ENCODE assay signal across 8 cellular contexts in the genomic region with DNA sequence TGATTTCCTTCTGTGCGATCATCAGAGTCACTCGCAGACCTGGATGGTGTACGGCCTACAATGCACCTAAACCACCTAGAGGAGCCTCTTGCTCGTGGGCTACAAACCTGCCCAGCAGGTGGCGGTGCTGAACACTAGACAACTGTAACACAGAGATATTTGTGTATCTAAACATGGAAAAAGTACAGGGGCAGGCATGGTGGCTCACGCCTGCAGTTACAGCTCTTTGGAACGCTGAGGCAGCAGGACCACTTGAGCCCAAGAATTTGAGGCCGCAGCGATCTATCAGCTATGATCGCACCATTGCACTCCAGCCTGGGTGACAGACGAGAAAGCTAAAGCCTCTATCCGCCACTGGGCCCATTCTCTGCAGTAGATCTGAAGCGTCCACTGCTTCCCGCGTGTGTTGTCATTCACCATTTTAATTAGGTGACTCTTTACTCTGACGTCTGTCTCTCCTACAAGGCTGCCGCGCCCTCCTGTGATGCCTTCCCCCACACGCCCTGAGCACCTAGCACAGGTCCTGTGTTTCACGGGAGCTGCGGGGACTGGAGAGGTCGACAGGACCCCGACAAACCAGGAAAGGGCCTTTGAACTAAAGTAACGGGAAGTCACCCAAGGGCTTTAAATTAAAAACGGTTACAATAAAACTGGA. TPM values are rescaled to one million over a fixed set of nuclear protein-coding genes. Genes with fewer than 3 reads are reported as not detected.
A peak's percentile ranks its signal among the peaks of the same experiment; 100 is the strongest.
DNase-seq lines count a peak whose midpoint lies in the region; ATAC-seq and TF ChIP-seq lines count a peak whose summit lies in the region.

No MANE protein-coding gene starts in this region.

- H3K27ac ChIP-seq in OCI-LY1 (ENCODE audit: low read depth, low read length, poor library complexity, severe bottlenecking) = peak overlapping the region; percentile 38
- peak overlapping the region; percentile 19 for H3K27ac ChIP-seq in neuronal stem cell (replicated peaks; ENCODE audit: low read length)
- H3K27ac ChIP-seq in testis = peak overlapping the region; percentile 87 to 95

- H4K8ac ChIP-seq in neuronal stem cell (ENCODE audit: low read depth, low read length) = no peak overlapping the region

- no peak overlapping the region for H4K91ac ChIP-seq in neuronal stem cell (ENCODE audit: low read depth, low read length, poor library complexity)

- H3K18ac ChIP-seq in neuronal stem cell (ENCODE audit: low read length) = no peak overlapping the region

- H2BK12ac ChIP-seq in neuronal stem cell (ENCODE audit: low read length) = no peak overlapping the region

- DNase-seq in BJ (ENCODE audit: low read depth) = no peak
- DNase-seq in activated T-cell treated with anti-CD3 and anti-CD28 coated beads, Interleukin-2, amount 50 U/mL, for 48 hours = peak; percentile 90
- peak; percentile 52 for DNase-seq in fibroblast of the aortic adventitia (ENCODE audit: low read depth)
- peak; percentile 48 for DNase-seq in neuronal stem cell (ENCODE audit: low spot score)
- DNase-seq in testis = peak; percentile 93

- no peaks in the 10 kb centered on the region; the same call in 1 of the 2 replicates for H3K79me2 ChIP-seq in OCI-LY1 (ENCODE audit: insufficient read depth, low read length)

- no peaks in the 10 kb centered on the region for H3K9me2 ChIP-seq in OCI-LY1 (ENCODE audit: low read depth, low read length)

- no peaks in the 10 kb centered on the region for H4K20me1 ChIP-seq in OCI-LY1 (ENCODE audit: insufficient read depth, low read length)

- H3K23ac ChIP-seq in neuronal stem cell (ENCODE audit: low read depth, low read length, poor library complexity) = no peak overlapping the region

- H3K27me3 ChIP-seq in BJ (ENCODE audit: control insufficient read depth, insufficient read depth, low read length) (no peaks in the 10 kb centered on the region), OCI-LY1 (ENCODE audit: insufficient read depth, low read length) (no peaks in the 10 kb centered on the region), neuronal stem cell (ENCODE audit: control insufficient read depth in 3 of 3, insufficient read depth in 3 of 3, low read depth in 1 of 3, low read length in 3 of 3) (no peaks in the 10 kb centered on the region), testis (no peaks in the 10 kb centered on the region)

- intact Hi-C loops in testis (cut with DNase I; ENCODE audit: low total_unique reads) = no loop called here

- H3K36me3 ChIP-seq in BJ (ENCODE audit: control insufficient read depth, insufficient read depth, low read length) = peaks cover 21% of the 10 kb centered on the region
- H3K36me3 ChIP-seq in OCI-LY1 (ENCODE audit: insufficient read depth, low read length) = peaks cover 32% of the 10 kb centered on the region
- H3K36me3 ChIP-seq in neuronal stem cell (replicated peaks in 1 of 2; ENCODE audit: control insufficient read depth in 2 of 2, insufficient read depth in 2 of 2, low read length in 2 of 2) = peaks cover 27 to 37% of the 10 kb centered on the region in 2 donors
- no peaks in the 10 kb centered on the region for H3K36me3 ChIP-seq in testis (ENCODE audit: low read depth, missing control alignments)

- H3K4me2 ChIP-seq in OCI-LY1 (ENCODE audit: low read length) (peak overlapping the region; percentile 95), neuronal stem cell (ENCODE audit: insufficient read depth, low read length, poor library complexity, severe bottlenecking) (peak overlapping the region; percentile 94)

- H3K4me1 ChIP-seq in OCI-LY1 (ENCODE audit: insufficient read depth, low read length, severe bottlenecking) = peaks cover 24% of the 10 kb centered on the region
- H3K4me1 ChIP-seq in neuronal stem cell (ENCODE audit: control insufficient read depth in 2 of 2, insufficient read depth in 1 of 2, low read depth in 1 of 2, low read length in 2 of 2) = peaks cover 8 to 12% of the 10 kb centered on the region in 2 donors
- H3K4me1 ChIP-seq in testis = peaks cover 21% of the 10 kb centered on the region

- no peaks in the 10 kb centered on the region for H3F3A ChIP-seq in OCI-LY1 (ENCODE audit: insufficient read depth, low read length)

- H3K9ac ChIP-seq in OCI-LY1 (ENCODE audit: low read length) (peak overlapping the region; percentile 71), neuronal stem cell (ENCODE audit: low read depth, low read length, poor library complexity) (peak overlapping the region; percentile 89)

- no peak overlapping the region for H3K14ac ChIP-seq in neuronal stem cell (ENCODE audit: low read length)

- H2AFZ ChIP-seq in OCI-LY1 (ENCODE audit: low read length) = no peak overlapping the region
- peak overlapping the region; percentile 100 for H2AFZ ChIP-seq in neuronal stem cell (ENCODE audit: low read length)

- peaks cover 25% of the 10 kb centered on the region for H3K79me1 ChIP-seq in neuronal stem cell (ENCODE audit: low read depth, low read length)

- peak; percentile 85 for TF ChIP-seq CTCF in BJ (IDR thresholded peaks at IDR 0.05; ENCODE audit: insufficient read depth, low read depth, low read length)
- TF ChIP-seq CTCF in OCI-LY1 (IDR thresholded peaks at IDR 0.05; ENCODE audit: low read length) = peak; percentile 86
- peak; percentile 70 for TF ChIP-seq CTCF in fibroblast of the aortic adventitia (IDR thresholded peaks at IDR 0.05; ENCODE audit: insufficient read depth, low read length)
- TF ChIP-seq CTCF in testis (IDR thresholded peaks at IDR 0.05) = peak; percentile 61 to 77 (median 63)

- H2BK120ac ChIP-seq in neuronal stem cell (ENCODE audit: low read depth, low read length) = no peak overlapping the region

- no CpG with 5 or more reads among the region's 25 CpGs for WGBS in neuronal stem cell (ENCODE audit: extremely low coverage in 2 of 2, insufficient read length in 2 of 2, insufficient replicate concordance in 1 of 2), 2 donors
- 2 to 4% methylated on average over 24 to 25 of the region's 25 CpGs for WGBS in testis, 2 donors

- POLR2A ChIA-PET in BJ (lab: Charles Lee) = no interaction called here

- no peaks in the 10 kb centered on the region for H3K9me3 ChIP-seq in OCI-LY1 (ENCODE audit: low read length)
- H3K9me3 ChIP-seq in neuronal stem cell (replicated peaks in 1 of 2; ENCODE audit: control insufficient read depth in 2 of 2, insufficient read depth in 1 of 2, low read depth in 1 of 2, low read length in 2 of 2) = no peaks in the 10 kb centered on the region
- H3K9me3 ChIP-seq in testis = no peaks in the 10 kb centered on the region

- CTCF ChIA-PET in BJ (lab: Yijun Ruan, JAX) = interaction anchor here (0.6 to 2.5 kb wide), 16 partner anchors 11 to 346 kb away, joined by 3 to 8 read pairs (median 4); partner anchors contain the start of gene PRAP1

- no peak overlapping the region for H3K4ac ChIP-seq in neuronal stem cell (ENCODE audit: low read length)

- H3K4me3 ChIP-seq in BJ (ENCODE audit: low read depth, low read length) = peak overlapping the region; percentile 98
- H3K4me3 ChIP-seq in OCI-LY1 (ENCODE audit: low read depth, low read length, poor library complexity, severe bottlenecking) = peak overlapping the region; percentile 87
- peak overlapping the region; percentile 90 for H3K4me3 ChIP-seq in fibroblast of the aortic adventitia (ENCODE audit: low read depth, low read length)
- H3K4me3 ChIP-seq in neuronal stem cell (ENCODE audit: low read length in 2 of 2) = peak overlapping the region; percentile 81 to 94
- H3K4me3 ChIP-seq in testis = peak overlapping the region; percentile 99 to 100

- peak overlapping the region; percentile 82 for H2BK5ac ChIP-seq in neuronal stem cell (ENCODE audit: low read length)

- no peak overlapping the region for H2BK15ac ChIP-seq in neuronal stem cell (ENCODE audit: low read length)

- ATAC-seq in GM18873 (IDR thresholded peaks at IDR 0.05; ENCODE audit: low FRiP score, unreplicated experiment) = peak; percentile 36
- ATAC-seq in HG03442 (IDR thresholded peaks at IDR 0.05; ENCODE audit: unreplicated experiment) = peak; percentile 36

- no peak overlapping the region for H2AK5ac ChIP-seq in neuronal stem cell (ENCODE audit: low read depth, low read length)

- TF ChIP-seq POLR2A in testis (IDR thresholded peaks at IDR 0.05) = no peak

RNA-seq across cellular contexts. Expression of gene TUBGCP2, which starts 0.8 kb away (rescaled TPM):
- polyA plus RNA-seq in BJ (2011; rRNA removed) = 44.2 and 55.8 TPM in 2 replicates
- polyA minus RNA-seq in BJ (2011; rRNA and poly(A)+ RNA removed) = 47.1 and 73.0 TPM in 2 replicates
- 33.0 and 72.8 TPM in 2 replicates for total RNA-seq in fibroblast of the aortic adventitia (ENCODE audit: low replicate concordance)
- 33.5 TPM for polyA plus RNA-seq in neuronal stem cell (2013, experiment 1 of 2)
- polyA plus RNA-seq in neuronal stem cell (2013, experiment 2 of 2) = 35.6 TPM
- total RNA-seq in testis = 100 to 1,000 TPM in 1 of 2 donors, 10 to 100 TPM in 1; 84.3 to 101 TPM
- polyA plus RNA-seq in testis (ENCODE audit: insufficient read depth, low read depth, low replicate concordance) = 76.0 TPM

RNA-seq across cellular contexts. Expression of gene ZNF511, which starts 0.8 kb away (rescaled TPM):
- 29.3 and 32.9 TPM in 2 replicates for polyA plus RNA-seq in BJ (2011; rRNA removed)
- 9.9 and 17.7 TPM in 2 replicates for polyA minus RNA-seq in BJ (2011; rRNA and poly(A)+ RNA removed)
- 1.7 and 22.1 TPM in 2 replicates for total RNA-seq in fibroblast of the aortic adventitia (ENCODE audit: low replicate concordance)
- 40.1 TPM for polyA plus RNA-seq in neuronal stem cell (2013, experiment 1 of 2)
- 35.5 TPM for polyA plus RNA-seq in neuronal stem cell (2013, experiment 2 of 2)
- total RNA-seq in testis = 10 to 100 TPM; 46.5 to 50.5 TPM
- polyA plus RNA-seq in testis (ENCODE audit: insufficient read depth, low read depth, low replicate concordance) = 39.6 TPM

RNA-seq across cellular contexts. Expression of gene CALY, which starts 28.8 kb away (rescaled TPM):
- polyA plus RNA-seq in BJ (2011; rRNA removed) = 0.31 and 0.91 TPM in 2 replicates
- polyA minus RNA-seq in BJ (2011; rRNA and poly(A)+ RNA removed) = not detected in 2 replicates
- total RNA-seq in fibroblast of the aortic adventitia (ENCODE audit: low replicate concordance) = not detected in 2 replicates
- polyA plus RNA-seq in neuronal stem cell (2013, experiment 1 of 2) = 9.4 TPM
- polyA plus RNA-seq in neuronal stem cell (2013, experiment 2 of 2) = 11.0 TPM
- total RNA-seq in testis = 10 to 100 TPM; 19.2 to 35.5 TPM
- 4.9 TPM for polyA plus RNA-seq in testis (ENCODE audit: insufficient read depth, low read depth, low replicate concordance)

RNA-seq across cellular contexts. Expression of gene ADAM8, which starts 31.2 kb away (rescaled TPM):
- polyA plus RNA-seq in BJ (2011; rRNA removed) = 0.53 and 0.77 TPM in 2 replicates
- 0.15 and 0.71 TPM in 2 replicates for polyA minus RNA-seq in BJ (2011; rRNA and poly(A)+ RNA removed)
- 0.36 TPM in 1 of 2 replicates, not detected in the other for total RNA-seq in fibroblast of the aortic adventitia (ENCODE audit: low replicate concordance)
- 1.1 TPM for polyA plus RNA-seq in neuronal stem cell (2013, experiment 1 of 2)
- polyA plus RNA-seq in neuronal stem cell (2013, experiment 2 of 2) = 1.3 TPM
- total RNA-seq in testis = 10 to 100 TPM; 12.8 to 14.6 TPM
- polyA plus RNA-seq in testis (ENCODE audit: insufficient read depth, low read depth, low replicate concordance) = 3.5 TPM

RNA-seq across cellular contexts. Expression of gene PRAP1, which starts 39.3 kb away (rescaled TPM):
- polyA plus RNA-seq in BJ (2011; rRNA removed) = not detected in 2 replicates
- polyA minus RNA-seq in BJ (2011; rRNA and poly(A)+ RNA removed) = not detected in 2 replicates
- total RNA-seq in fibroblast of the aortic adventitia (ENCODE audit: low replicate concordance) = not detected in 2 replicates
- 0.52 TPM for polyA plus RNA-seq in neuronal stem cell (2013, experiment 1 of 2)
- polyA plus RNA-seq in neuronal stem cell (2013, experiment 2 of 2) = 0.43 TPM
- 10 to 100 TPM; 10.1 to 24.6 TPM for total RNA-seq in testis
- polyA plus RNA-seq in testis (ENCODE audit: insufficient read depth, low read depth, low replicate concordance) = 11.3 TPM

Comparison
In these comparisons a context has a peak if more than half of its experiments do, and no peak if none do; other contexts are left out.
1. H3K27ac ChIP-seq: peak in every context shown above with its lines; median percentile 91 in testis; 38 in OCI-LY1; 19 in neuronal stem cell.
2. RNA of gene CALY, which starts 28.8 kb away (total RNA-seq): 19.2 to 35.5 TPM in testis; not detected in fibroblast of the aortic adventitia; every median in the first group is over 10 times any median in the second.
3. Peak in every context shown above with its lines, with median percentiles within 50 percentile points of each other: H3K4me3 ChIP-seq and CTCF ChIP-seq.